Comparison of ENCODE assay signal across 15 cellular contexts in the genomic region with DNA sequence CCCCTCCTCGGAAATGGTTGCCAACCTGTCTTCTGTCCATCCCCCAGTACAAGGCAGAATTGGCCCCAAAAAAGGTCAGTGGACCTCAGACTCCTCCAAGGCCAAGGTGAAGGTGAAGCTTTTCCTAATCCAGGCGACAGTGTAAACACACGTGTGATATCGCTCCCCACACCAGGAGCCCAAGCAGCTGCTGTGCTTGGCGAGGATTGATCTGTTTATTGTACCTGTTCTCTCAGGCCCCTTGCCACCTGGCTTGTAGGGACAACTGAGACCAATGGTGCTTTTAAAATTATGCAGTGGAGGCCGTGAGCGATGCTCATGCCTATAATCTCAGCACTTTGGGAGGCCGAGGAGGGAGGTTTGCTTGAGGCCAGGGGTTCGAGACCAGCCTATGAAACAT.
A peak's percentile ranks its signal among the peaks of the same experiment; 100 is the strongest.
DNase-seq lines count a peak whose midpoint lies in the region; ATAC-seq and TF ChIP-seq lines count a peak whose summit lies in the region.
"Had no signal": no experiment of that assay in that cellular context is flagged by ENCODE, and none has a peak within 500 bp of the region (broad histone marks: within the 10 kb centered on the region; RNA-seq: fewer than 3 reads in every experiment).

No MANE protein-coding gene starts in this region.

- no peak overlapping the region for H2BK5ac ChIP-seq in trophoblast cell (ENCODE audit: low read depth, low read length, poor library complexity)

- H3K18ac ChIP-seq in trophoblast cell (ENCODE audit: low read length), result no peak overlapping the region

- no peaks in the 10 kb centered on the region for H3K4me1 Mint-ChIP-seq in activated T-cell treated with anti-CD3 and anti-CD28 coated beads, Interleukin-2, amount 50 U/mL, for 72 hours (ENCODE audit: low read depth)
- H3K4me1 Mint-ChIP-seq: CD4-positive, alpha-beta memory T cell; H9 had no signal

- H3K4me3 Mint-ChIP-seq in activated T-cell treated with anti-CD3 and anti-CD28 coated beads, Interleukin-2, amount 50 U/mL, for 72 hours, result no peak overlapping the region
- H3K4me3 Mint-ChIP-seq: CD4-positive, alpha-beta memory T cell; H9 had no signal

- ATAC-seq in left lobe of liver, result peak; percentile 88
- no peak for ATAC-seq in activated T-cell treated with anti-CD3 and anti-CD28 coated beads, Interleukin-2, amount 50 U/mL, for 72 hours (replicated peaks in 1 of 2)
- ATAC-seq: A549 had no signal

- H3K4me2 ChIP-seq in trophoblast cell (ENCODE audit: low read length), result no peak overlapping the region
- H3K4me2 ChIP-seq: A549 had no signal

- no peak overlapping the region for H2AFZ ChIP-seq in trophoblast cell (ENCODE audit: insufficient read depth, low read length, poor library complexity)

- H2BK12ac ChIP-seq in trophoblast cell (ENCODE audit: low read length), result no peak overlapping the region

- no peaks in the 10 kb centered on the region for H3K4me1 ChIP-seq in trophoblast cell (ENCODE audit: control insufficient read depth in 1 of 2, insufficient read depth in 2 of 2, low read length in 2 of 2)
- H3K4me1 ChIP-seq: A549, BE2C had no signal

- peaks cover 0 to 3% of the 10 kb centered on the region in 2 experiments for H3K36me3 ChIP-seq in trophoblast cell (ENCODE audit: control insufficient read depth in 1 of 2, insufficient read depth in 2 of 2, low read length in 2 of 2)
- H3K36me3 ChIP-seq: BE2C had no signal

- H3K27me3 Mint-ChIP-seq in activated T-cell treated with anti-CD3 and anti-CD28 coated beads, Interleukin-2, amount 50 U/mL, for 72 hours (ENCODE audit: low read depth), result no peaks in the 10 kb centered on the region
- H3K27me3 Mint-ChIP-seq: CD4-positive, alpha-beta memory T cell had no signal

- no peaks in the 10 kb centered on the region for H3K9me3 ChIP-seq in trophoblast cell (ENCODE audit: insufficient read depth, low read depth, low read length)
- H3K9me3 ChIP-seq: A549, BE2C had no signal

- no peak overlapping the region for H3K9ac ChIP-seq in trophoblast cell (ENCODE audit: low read length)

- no peak for TF ChIP-seq CTCF in 22Rv1 (IDR thresholded peaks at IDR 0.05)

- no peaks in the 10 kb centered on the region for H3K27me3 ChIP-seq in trophoblast cell (ENCODE audit: insufficient read depth, low read length)
- H3K27me3 ChIP-seq: BE2C had no signal

- no peak overlapping the region for H3K23ac ChIP-seq in trophoblast cell (ENCODE audit: low read length)

- H2AK5ac ChIP-seq in trophoblast cell (ENCODE audit: low read length), result no peak overlapping the region

- H3K14ac ChIP-seq in trophoblast cell (ENCODE audit: low read length), result no peak overlapping the region

- no peak overlapping the region for H4K8ac ChIP-seq in trophoblast cell (ENCODE audit: low read depth, low read length)

- no peaks in the 10 kb centered on the region for H3K79me2 ChIP-seq in trophoblast cell (ENCODE audit: control insufficient read depth, insufficient read depth, low read length, poor library complexity)

- H3K4me3 ChIP-seq in trophoblast cell (ENCODE audit: low read depth, low read length), result peak overlapping the region; percentile 50
- H3K4me3 ChIP-seq: A549 had no signal

- no peak overlapping the region for H3K27ac Mint-ChIP-seq in activated T-cell treated with anti-CD3 and anti-CD28 coated beads, Interleukin-2, amount 50 U/mL, for 72 hours
- H3K27ac Mint-ChIP-seq: H9 had no signal

- H2BK120ac ChIP-seq in trophoblast cell (ENCODE audit: insufficient read depth, low read length, poor library complexity), result no peak overlapping the region

- H3K27ac ChIP-seq in 22Rv1 (peak overlapping the region; percentile 98), trophoblast cell (ENCODE audit: low read depth, low read length) (no peak overlapping the region)
- H3K27ac ChIP-seq: A549, C4-2B had no signal

- peak; percentile 57 for DNase-seq in NCI-H146 (lab: John Stamatoyannopoulos, UW)
- DNase-seq in left lobe of liver (ENCODE audit: low spot score), result peak; percentile 79
- DNase-seq in trophoblast cell, result no peak
- no peak for DNase-seq in activated CD4-positive, alpha-beta T cell treated with anti-CD3 and anti-CD28 coated beads, Interleukin-2, amount 50 U/mL, for 48 hours
- no peak for DNase-seq in mesenteric fat pad (ENCODE audit: low spot score)
- DNase-seq in activated T-cell treated with anti-CD3 and anti-CD28 coated beads, Interleukin-2, amount 50 U/mL, for 72 hours, result no peak
- DNase-seq: BE2C; CD4-positive, alpha-beta memory T cell; DND-41; GDM1; GOT3; H9 had no signal

- no peak overlapping the region for H3K4ac ChIP-seq in trophoblast cell (ENCODE audit: low read depth, low read length)

- H3K9me3 Mint-ChIP-seq in activated T-cell treated with anti-CD3 and anti-CD28 coated beads, Interleukin-2, amount 50 U/mL, for 72 hours, result no peaks in the 10 kb centered on the region
- H3K9me3 Mint-ChIP-seq: CD4-positive, alpha-beta memory T cell had no signal

- H3K36me3 Mint-ChIP-seq in activated T-cell treated with anti-CD3 and anti-CD28 coated beads, Interleukin-2, amount 50 U/mL, for 72 hours (ENCODE audit: insufficient read depth in 2 of 2), result no peaks in the 10 kb centered on the region
- H3K36me3 Mint-ChIP-seq: CD4-positive, alpha-beta memory T cell had no signal

- no CpG with 5 or more reads among the region's 9 CpGs for WGBS in trophoblast cell (ENCODE audit: extremely low coverage, insufficient coverage, insufficient read length)

- no peak overlapping the region for H4K12ac ChIP-seq in trophoblast cell (ENCODE audit: low read depth, low read length)

- H3K79me1 ChIP-seq in trophoblast cell (ENCODE audit: low read length), result no peaks in the 10 kb centered on the region

- H4K91ac ChIP-seq in trophoblast cell (ENCODE audit: low read depth, low read length), result no peak overlapping the region

Comparison
In these comparisons a context has a peak if more than half of its experiments do, and no peak if none do; other contexts are left out.
1. DNase-seq: peak in NCI-H146 (single experiment) and left lobe of liver (single experiment); none in trophoblast cell (0 of 2), activated CD4-positive, alpha-beta T cell treated with anti-CD3 and anti-CD28 coated beads, Interleukin-2, amount 50 U/mL, for 48 hours (0 of 2), mesenteric fat pad (single experiment) and activated T-cell treated with anti-CD3 and anti-CD28 coated beads, Interleukin-2, amount 50 U/mL, for 72 hours (0 of 2).